In the genomic region with DNA sequence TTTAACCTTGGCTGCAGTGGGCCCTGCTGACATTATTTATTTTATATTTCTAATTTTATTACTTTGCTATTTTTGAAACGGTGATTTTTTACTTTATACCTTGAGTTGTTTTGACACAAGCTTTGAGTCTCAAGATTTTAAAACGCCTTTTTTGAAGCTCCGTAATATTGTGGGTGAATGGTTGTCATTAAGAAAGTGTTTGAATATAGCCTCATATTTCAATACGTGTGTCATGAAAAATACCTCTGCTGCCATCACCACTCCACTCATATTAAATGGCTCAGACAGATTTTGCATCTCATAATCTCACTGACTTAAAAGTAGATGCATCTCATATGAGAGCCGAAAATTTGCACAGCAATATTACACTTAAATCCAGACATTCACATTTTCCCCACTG, we compare ENCODE assay signal across 24 cellular contexts.
"Had no signal": no experiment of that assay in that cellular context is flagged by ENCODE, and none has a peak within 500 bp of the region (broad histone marks: within the 10 kb centered on the region; RNA-seq: fewer than 3 reads in every experiment).

No MANE protein-coding gene starts in this region.

- H3K27me3 ChIP-seq: colonic mucosa, esophagus squamous epithelium, gastrocnemius medialis, heart right ventricle, left lung had no signal

- DNase-seq: colonic mucosa; cortex of kidney; effector CD8-positive, alpha-beta T cell; effector memory CD8-positive, alpha-beta T cell; endodermal cell; erythroblast; esophagus squamous epithelium; foreskin fibroblast; gastrocnemius medialis; glutamatergic neuron; heart right ventricle; hippocampal formation; left cardiac atrium; left ventricle myocardium superior; lower lobe of right lung; mesenchymal stem cell; mucosa of descending colon; naive B cell had no signal

- ATAC-seq: effector memory CD8-positive, alpha-beta T cell; esophagus mucosa; gastrocnemius medialis; heart right ventricle; left cardiac atrium; left lung; left ventricle myocardium superior; lower lobe of right lung; mucosa of descending colon had no signal

- H3K9me3 ChIP-seq: colonic mucosa, gastrocnemius medialis, left lung, lower lobe of right lung, mucosa of descending colon had no signal

- H3K4me1 ChIP-seq: colonic mucosa, esophagus squamous epithelium, gastrocnemius medialis, heart right ventricle, left lung, lower lobe of right lung had no signal

- H3K4me3 ChIP-seq: colonic mucosa, esophagus squamous epithelium, gastrocnemius medialis, heart right ventricle, left lung, lower lobe of right lung, mucosa of descending colon had no signal

- H3K36me3 ChIP-seq: colonic mucosa, esophagus squamous epithelium, gastrocnemius medialis, heart right ventricle, left lung, lower lobe of right lung had no signal

- H3K27ac ChIP-seq: colonic mucosa, epithelial cell of prostate, esophagus squamous epithelium, gastrocnemius medialis, heart right ventricle, left lung, lower lobe of right lung had no signal

- FAIRE-seq: endometrium, islet of Langerhans, keratinocyte had no signal
